In the genomic region with DNA sequence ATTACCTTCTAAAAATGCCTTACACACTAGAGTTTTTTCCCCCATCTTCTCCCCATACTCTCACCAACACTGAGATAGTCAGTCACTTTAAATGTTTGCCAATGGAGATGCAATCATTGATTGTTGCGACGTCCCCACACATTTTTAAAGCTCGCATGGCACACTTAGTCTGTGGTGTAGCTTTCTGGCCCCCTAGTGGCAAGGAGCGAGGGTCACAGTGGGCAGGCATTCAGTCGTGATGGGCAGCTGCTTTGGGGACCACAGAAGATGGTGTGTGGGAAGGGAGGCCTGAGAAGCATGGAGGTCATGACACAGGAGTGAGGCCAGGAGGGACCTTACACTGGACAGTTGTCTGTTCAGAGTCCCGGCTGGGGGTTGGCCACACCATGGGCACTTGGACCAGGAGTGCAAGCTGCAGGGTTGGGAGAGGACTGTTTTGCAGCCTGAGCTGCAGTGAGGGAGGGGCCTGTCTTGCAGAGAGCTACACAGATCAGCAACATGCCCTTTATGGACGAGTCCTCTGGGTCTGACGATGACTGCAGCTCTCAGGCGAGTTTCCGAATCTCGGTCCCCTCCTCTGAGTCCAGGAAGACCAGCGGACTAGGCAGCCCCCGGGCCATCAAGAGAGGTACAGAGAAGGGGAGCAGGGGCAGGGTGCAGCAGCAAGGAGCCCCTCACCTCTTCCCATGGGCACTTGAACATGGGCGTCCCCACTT, we compare ENCODE assay signal across 8 cellular contexts. TPM values are rescaled to one million over a fixed set of nuclear protein-coding genes. Genes with fewer than 3 reads are reported as not detected.
DNase-seq lines count a peak whose midpoint lies in the region; ATAC-seq, FAIRE-seq and TF ChIP-seq lines count a peak whose summit lies in the region.

No MANE protein-coding gene starts in this region.

- H3K9ac ChIP-seq in keratinocyte (ENCODE audit: control insufficient read depth, extremely low read depth, insufficient read depth, low read length) = no peak overlapping the region

- H3K4me2 ChIP-seq in keratinocyte (ENCODE audit: control insufficient read depth, extremely low read depth, insufficient read depth, low read depth, low read length) = no peak overlapping the region

- H2AFZ ChIP-seq in keratinocyte (ENCODE audit: control insufficient read depth, low read length) = no peak overlapping the region

- no peaks in the 10 kb centered on the region for H3K79me2 ChIP-seq in keratinocyte (ENCODE audit: control insufficient read depth, insufficient read depth, low read length)

- DNase-seq in COLO668 (lab: John Stamatoyannopoulos, UW; ENCODE audit: unreplicated experiment) = peak; percentile 69
- peak; percentile 26 for DNase-seq in NCI-H2029 (lab: John Stamatoyannopoulos, UW)
- DNase-seq in WERI-Rb-1 = peak; percentile 76
- DNase-seq in T47D (ENCODE audit: low read depth in 1 of 2, low spot score in 1 of 2) = peak; percentile 74 to 85
- DNase-seq in keratinocyte (ENCODE audit: low read depth, low spot score) = no peak
- DNase-seq in stimulated activated CD4-positive, alpha-beta T cell treated with anti-CD3 and anti-CD28 coated beads, Interleukin-1b, Interleukin-23, amount 100 ng/mL, for 4 hours (ENCODE audit: low read depth in 2 of 2) = peak; percentile 54 to 60

- no peaks in the 10 kb centered on the region for H3K9me3 ChIP-seq in WERI-Rb-1 (ENCODE audit: severe bottlenecking)
- no peaks in the 10 kb centered on the region for H3K9me3 ChIP-seq in keratinocyte (ENCODE audit: control insufficient read depth, low read depth, low read length)

- in situ Hi-C loops in T47D (cut with HindIII; ENCODE audit: low pct_unique_long_range_greater_than_20kb, low sequenced_read_pairs) = no loop called here

- no peaks in the 10 kb centered on the region for H3K4me1 ChIP-seq in keratinocyte (ENCODE audit: control insufficient read depth, extremely low read depth, insufficient read depth, low read length)

- H3K36me3 ChIP-seq in WERI-Rb-1 = no peaks in the 10 kb centered on the region
- no peaks in the 10 kb centered on the region for H3K36me3 ChIP-seq in keratinocyte (ENCODE audit: control insufficient read depth in 2 of 2, extremely low read depth in 1 of 2, insufficient read depth in 2 of 2, low read length in 2 of 2)

- ATAC-seq in GM21515 (IDR thresholded peaks at IDR 0.05; ENCODE audit: unreplicated experiment) (peak; percentile 59), HG03097 (IDR thresholded peaks at IDR 0.05; ENCODE audit: low FRiP score, unreplicated experiment) (no peak)

- no peaks in the 10 kb centered on the region for H4K20me1 ChIP-seq in keratinocyte (ENCODE audit: control insufficient read depth, extremely low read depth, insufficient read depth, low read length)

- H3K27ac ChIP-seq in WERI-Rb-1 (no peak overlapping the region), keratinocyte (ENCODE audit: control insufficient read depth, insufficient read depth, low read length) (no peak overlapping the region)

- FAIRE-seq in keratinocyte (lab: Jason Lieb, UNC) = peak; percentile 74

- H3K27me3 ChIP-seq in WERI-Rb-1 (ENCODE audit: insufficient read depth, low read depth, severe bottlenecking) (no peaks in the 10 kb centered on the region), keratinocyte (ENCODE audit: control insufficient read depth, extremely low read depth, insufficient read depth, low read length) (no peaks in the 10 kb centered on the region)

- no peaks in the 10 kb centered on the region for H3K9me1 ChIP-seq in keratinocyte (ENCODE audit: control insufficient read depth, extremely low read depth, insufficient read depth, low read length)

- TF ChIP-seq CTCF in WERI-Rb-1 (IDR thresholded peaks at IDR 0.05; ENCODE audit: low read depth, low read length) = peak; percentile 91
- TF ChIP-seq CTCF in keratinocyte (optimal IDR thresholded peaks at IDR 0.05 in 1 of 3, IDR thresholded peaks at IDR 0.05 in 1 of 3, conservative IDR thresholded peaks at IDR 0.05 in 1 of 3; ENCODE audit: extremely low read depth in 1 of 3, insufficient read depth in 2 of 3, low read length in 3 of 3) = peak; percentile 87 to 98 (median 95)

- H3K4me3 ChIP-seq in WERI-Rb-1 (ENCODE audit: low read depth, low read length) (no peak overlapping the region), keratinocyte (ENCODE audit: control insufficient read depth in 2 of 3, extremely low read depth in 1 of 3, insufficient read depth in 2 of 3, low read depth in 1 of 3, low read length in 3 of 3) (no peak overlapping the region)

- dilution Hi-C loops in keratinocyte (cut with MboI; ENCODE audit: extremely low pct_ligation_motif_present, low sequenced_read_pairs) = no loop called here

RNA-seq across cellular contexts. Expression of a gene that starts 28.6 kb away (rescaled TPM):
- polyA plus RNA-seq in keratinocyte = 24.3 to 29.9 TPM (median 29.0 TPM) in 3 replicates
- 12.4 TPM for polyA plus RNA-seq in keratinocyte (2011; ENCODE audit: low read depth)
- 30.1 and 33.4 TPM in 2 replicates for polyA plus RNA-seq in keratinocyte (2011; cell fraction: cytosol; rRNA removed)
- polyA plus RNA-seq in keratinocyte (2011; cell fraction: nucleus; rRNA removed) = 39.1 and 41.1 TPM in 2 replicates
- 15.4 and 24.0 TPM in 2 replicates for polyA plus RNA-seq in keratinocyte (2012; ENCODE audit: low replicate concordance)
- polyA minus RNA-seq in keratinocyte = 3.8 to 13.5 TPM (median 9.0 TPM) in 3 replicates
- 24.7 TPM for polyA minus RNA-seq in keratinocyte (2011; cell fraction: cytosol; rRNA and poly(A)+ RNA removed)
- 5.5 and 6.4 TPM in 2 replicates for polyA minus RNA-seq in keratinocyte (2011; cell fraction: nucleus; rRNA and poly(A)+ RNA removed)

RNA-seq across cellular contexts. Expression of a gene that starts 38.3 kb away (rescaled TPM):
- 2.6 to 4.4 TPM (median 2.9 TPM) in 3 replicates for polyA plus RNA-seq in keratinocyte
- 3.1 TPM for polyA plus RNA-seq in keratinocyte (2011; ENCODE audit: low read depth)
- polyA plus RNA-seq in keratinocyte (2011; cell fraction: cytosol; rRNA removed) = 0.75 and 1.4 TPM in 2 replicates
- 13.4 and 16.7 TPM in 2 replicates for polyA plus RNA-seq in keratinocyte (2011; cell fraction: nucleus; rRNA removed)
- 1.6 and 5.2 TPM in 2 replicates for polyA plus RNA-seq in keratinocyte (2012; ENCODE audit: low replicate concordance)
- 2.7 to 7.4 TPM (median 4.1 TPM) in 3 replicates for polyA minus RNA-seq in keratinocyte
- polyA minus RNA-seq in keratinocyte (2011; cell fraction: cytosol; rRNA and poly(A)+ RNA removed) = not detected
- 6.0 and 6.5 TPM in 2 replicates for polyA minus RNA-seq in keratinocyte (2011; cell fraction: nucleus; rRNA and poly(A)+ RNA removed)

RNA-seq across cellular contexts. Expression of a gene that starts 48.3 kb away (rescaled TPM):
- polyA plus RNA-seq in keratinocyte = 3.5 to 9.4 TPM (median 8.2 TPM) in 3 replicates
- polyA plus RNA-seq in keratinocyte (2011; ENCODE audit: low read depth) = 20.9 TPM
- 3.6 and 5.4 TPM in 2 replicates for polyA plus RNA-seq in keratinocyte (2011; cell fraction: cytosol; rRNA removed)
- 2.3 and 2.6 TPM in 2 replicates for polyA plus RNA-seq in keratinocyte (2011; cell fraction: nucleus; rRNA removed)
- 5.6 and 17.6 TPM in 2 replicates for polyA plus RNA-seq in keratinocyte (2012; ENCODE audit: low replicate concordance)
- polyA minus RNA-seq in keratinocyte = 2.1 to 21.5 TPM (median 11.0 TPM) in 3 replicates
- polyA minus RNA-seq in keratinocyte (2011; cell fraction: cytosol; rRNA and poly(A)+ RNA removed) = 2.5 TPM
- 1.9 and 2.8 TPM in 2 replicates for polyA minus RNA-seq in keratinocyte (2011; cell fraction: nucleus; rRNA and poly(A)+ RNA removed)
